ENCODE assay signal across 8 cellular contexts in genomic region chr9:15277400-15278137, GRCh38. TPM values are rescaled to one million over a fixed set of nuclear protein-coding genes. Genes with fewer than 3 reads are reported as not detected.
DNase-seq lines count a peak whose midpoint lies in the region; ATAC-seq and FAIRE-seq lines count a peak whose summit lies in the region.

No MANE protein-coding gene starts in this region.

- H3K27me3 Mint-ChIP-seq in T-helper 2 cell treated with Interferon-gamma antibody and Interleukin-4, amounts not matched to agents 5 μg/mL and 100 μg/mL, for 36 hours (ENCODE audit: low read depth) = no peaks in the 10 kb centered on the region

- H3K9me3 Mint-ChIP-seq in T-helper 2 cell treated with Interferon-gamma antibody and Interleukin-4, amounts not matched to agents 5 μg/mL and 100 μg/mL, for 36 hours = no peaks in the 10 kb centered on the region

- peak; percentile 91 for FAIRE-seq in frontal cortex (lab: Jason Lieb, UNC)

- in situ Hi-C loops in SK-MEL-5 (cut with HindIII; ENCODE audit: low pct_unique_long_range_greater_than_20kb, low sequenced_read_pairs) = no loop called here

- peaks cover 3% of the 10 kb centered on the region for H3K36me3 Mint-ChIP-seq in T-helper 2 cell treated with Interferon-gamma antibody and Interleukin-4, amounts not matched to agents 5 μg/mL and 100 μg/mL, for 36 hours (ENCODE audit: low read depth)

- peak; percentile 12 for DNase-seq in COLO829 (ENCODE audit: low spot score)
- DNase-seq in SK-MEL-5 (ENCODE audit: low read depth, low spot score) = peak; percentile 73
- peak; percentile 16 to 17 for DNase-seq in frontal cortex (ENCODE audit: low spot score in 2 of 2)
- peak; percentile 22 for DNase-seq in stromal cell of bone marrow (ENCODE audit: low read depth)
- no peak for DNase-seq in T-helper 2 cell treated with Interferon-gamma antibody and Interleukin-4, amounts not matched to agents 5 μg/mL and 100 μg/mL, for 36 hours (ENCODE audit: low spot score)

- H3K27ac Mint-ChIP-seq in T-helper 2 cell treated with Interferon-gamma antibody and Interleukin-4, amounts not matched to agents 5 μg/mL and 100 μg/mL, for 36 hours = no peak overlapping the region

- H3K4me3 Mint-ChIP-seq in T-helper 2 cell treated with Interferon-gamma antibody and Interleukin-4, amounts not matched to agents 5 μg/mL and 100 μg/mL, for 36 hours = no peak overlapping the region

- peaks cover 11% of the 10 kb centered on the region for H3K4me1 Mint-ChIP-seq in T-helper 2 cell treated with Interferon-gamma antibody and Interleukin-4, amounts not matched to agents 5 μg/mL and 100 μg/mL, for 36 hours (ENCODE audit: low read depth)

- peak; percentile 45 for ATAC-seq in GM21786 (IDR thresholded peaks at IDR 0.05; ENCODE audit: unreplicated experiment)
- ATAC-seq in HG03469 (IDR thresholded peaks at IDR 0.05; ENCODE audit: unreplicated experiment) = no peak
- no peak for ATAC-seq in HG03097 (IDR thresholded peaks at IDR 0.05; ENCODE audit: low FRiP score, unreplicated experiment)

RNA-seq across cellular contexts. Expression of gene TTC39B, which starts 29.4 kb away (rescaled TPM):
- total RNA-seq in SK-MEL-5 (2014; rRNA removed; shearing (Covaris generic)) = 6.1 and 8.0 TPM in 2 replicates
- polyA plus RNA-seq in SK-MEL-5 (2015; cell fraction: cytosol; rRNA removed) = 1.9 and 4.0 TPM in 2 replicates
- 10.9 and 15.2 TPM in 2 replicates for polyA plus RNA-seq in SK-MEL-5 (2015; cell fraction: nucleus; rRNA removed)
- total RNA-seq in frontal cortex = 4.9 TPM
